In genomic region chr13:112894423-112894672, GRCh38 we compare ENCODE assay signal across 2 cellular contexts.
TF ChIP-seq lines count a peak whose summit lies in the region.

No MANE protein-coding gene starts in this region.

TF ChIP-seq in HCT116, 20 proteins besides CTCF, POLR2A, EP300 and RAD21 (continued from another document):
- TF ChIP-seq REST (IDR thresholded peaks at IDR 0.05; ENCODE audit: low read depth) (no peak), EZH2phosphoT487 (IDR thresholded peaks at IDR 0.05; ENCODE audit: borderline replicate concordance) (no peak), YY1 (IDR thresholded peaks at IDR 0.05; ENCODE audit: extremely low read depth, insufficient replicate concordance, low read depth, low read length) (no peak), POLR2AphosphoS5 (IDR thresholded peaks at IDR 0.05; ENCODE audit: low read depth, low read length) (no peak), SIN3A (IDR thresholded peaks at IDR 0.05; ENCODE audit: low read depth) (no peak), EZH2 (IDR thresholded peaks at IDR 0.05) (no peak)
TF ChIP-seq in HCT116: peak in this region for 0.

TF ChIP-seq in GM12878, 131 proteins besides CTCF, POLR2A, EP300 and RAD21 (continued from another document):
- TF ChIP-seq SUZ12 (IDR thresholded peaks at IDR 0.05; ENCODE audit: unreplicated experiment): peak; percentile 60
